Comparison of ENCODE assay signal across 8 cellular contexts in genomic region chr7:103447073-103447960, GRCh38. TPM values are rescaled to one million over a fixed set of nuclear protein-coding genes. Genes with fewer than 3 reads are reported as not detected.
DNase-seq lines count a peak whose midpoint lies in the region; ATAC-seq and TF ChIP-seq lines count a peak whose summit lies in the region.

No MANE protein-coding gene starts in this region.

- no peaks in the 10 kb centered on the region for H3K79me2 ChIP-seq in trophoblast cell (ENCODE audit: control insufficient read depth, insufficient read depth, low read length, poor library complexity)

- peak; percentile 59 for ATAC-seq in HG03066 (IDR thresholded peaks at IDR 0.05; ENCODE audit: low read depth, unreplicated experiment)
- ATAC-seq in HG03095 (IDR thresholded peaks at IDR 0.05; ENCODE audit: unreplicated experiment) = no peak

- H2BK5ac ChIP-seq in trophoblast cell (ENCODE audit: low read depth, low read length, poor library complexity) = no peak overlapping the region

- TF ChIP-seq CTCF in AG04450 (IDR thresholded peaks at IDR 0.05; ENCODE audit: low read depth, low read length) (peak; percentile 87), GM12874 (IDR thresholded peaks at IDR 0.05; ENCODE audit: insufficient read depth, low read depth, low read length) (peak; percentile 77), fibroblast of the aortic adventitia (IDR thresholded peaks at IDR 0.05; ENCODE audit: insufficient read depth, low read length) (peak; percentile 87)

- no peak overlapping the region for H3K9ac ChIP-seq in trophoblast cell (ENCODE audit: low read length)

- no peak overlapping the region for H3K4me2 ChIP-seq in trophoblast cell (ENCODE audit: low read length)

- H3K4me3 ChIP-seq in AG04450 (ENCODE audit: low read depth, low read length) (no peak overlapping the region), fibroblast of the aortic adventitia (ENCODE audit: low read depth, low read length) (no peak overlapping the region), trophoblast cell (ENCODE audit: low read depth, low read length) (no peak overlapping the region)

- H3K79me1 ChIP-seq in trophoblast cell (ENCODE audit: low read length) = no peaks in the 10 kb centered on the region

- WGBS in trophoblast cell (ENCODE audit: extremely low coverage, insufficient coverage, insufficient read length) = no CpG with 5 or more reads among the region's 17 CpGs

- peak; percentile 0 for DNase-seq in AG04450 (ENCODE audit: low read depth, low spot score)
- peak; percentile 76 for DNase-seq in NCI-H2196 (lab: John Stamatoyannopoulos, UW; ENCODE audit: unreplicated experiment)
- DNase-seq in activated CD4-positive, alpha-beta T cell treated with anti-CD3 and anti-CD28 coated beads, Interleukin-2, amount 50 U/mL, for 1 hour = peak; percentile 12
- DNase-seq in fibroblast of the aortic adventitia (ENCODE audit: low read depth) = peak; percentile 49
- DNase-seq in trophoblast cell = peak; percentile 46 to 71

- peaks cover 8 to 9% of the 10 kb centered on the region in 2 experiments for H3K4me1 ChIP-seq in trophoblast cell (ENCODE audit: control insufficient read depth in 1 of 2, insufficient read depth in 2 of 2, low read length in 2 of 2)

- H3K27me3 ChIP-seq in AG04450 (ENCODE audit: control insufficient read depth, insufficient read depth, low read length) = peaks cover 38% of the 10 kb centered on the region
- H3K27me3 ChIP-seq in trophoblast cell (ENCODE audit: insufficient read depth, low read length) = peaks cover 15% of the 10 kb centered on the region

- H3K23ac ChIP-seq in trophoblast cell (ENCODE audit: low read length) = no peak overlapping the region

- H2BK120ac ChIP-seq in trophoblast cell (ENCODE audit: insufficient read depth, low read length, poor library complexity) = no peak overlapping the region

- H4K8ac ChIP-seq in trophoblast cell (ENCODE audit: low read depth, low read length) = no peak overlapping the region

- H3K27ac ChIP-seq in AG04450 (ENCODE audit: low read depth, low read length) (no peak overlapping the region), trophoblast cell (ENCODE audit: low read depth, low read length) (no peak overlapping the region)

- no peak overlapping the region for H4K12ac ChIP-seq in trophoblast cell (ENCODE audit: low read depth, low read length)

- no peak overlapping the region for H4K91ac ChIP-seq in trophoblast cell (ENCODE audit: low read depth, low read length)

- CTCF ChIA-PET in AG04450 (lab: Charles Lee) = interaction anchor here (0.6 to 1.4 kb wide), 18 partner anchors 9 to 1997 kb away, joined by 3 to 13 read pairs (median 3); no protein-coding TSS in a partner anchor

- H3K9me3 ChIP-seq in AG04450 (ENCODE audit: control insufficient read depth, insufficient read depth, low read length) (no peaks in the 10 kb centered on the region; the same call in 1 of the 2 replicates), trophoblast cell (ENCODE audit: insufficient read depth, low read depth, low read length) (no peaks in the 10 kb centered on the region)

- POLR2A ChIA-PET in AG04450 (lab: Yijun Ruan, JAX) = no interaction called here

- no peak overlapping the region for H2BK12ac ChIP-seq in trophoblast cell (ENCODE audit: low read length)

- H3K36me3 ChIP-seq in trophoblast cell (ENCODE audit: control insufficient read depth in 1 of 2, insufficient read depth in 2 of 2, low read length in 2 of 2) = no peaks in the 10 kb centered on the region

- no peak overlapping the region for H3K14ac ChIP-seq in trophoblast cell (ENCODE audit: low read length)

- no peak overlapping the region for H3K4ac ChIP-seq in trophoblast cell (ENCODE audit: low read depth, low read length)

- H2AK5ac ChIP-seq in trophoblast cell (ENCODE audit: low read length) = no peak overlapping the region

- no peak overlapping the region for H2AFZ ChIP-seq in trophoblast cell (ENCODE audit: insufficient read depth, low read length, poor library complexity)

- no peak overlapping the region for H3K18ac ChIP-seq in trophoblast cell (ENCODE audit: low read length)

RNA-seq across cellular contexts. Expression of gene SLC26A5, which starts 1.3 kb away (rescaled TPM):
- not detected in 2 replicates for polyA plus RNA-seq in AG04450 (2011; rRNA removed)
- polyA minus RNA-seq in AG04450 (2011; rRNA and poly(A)+ RNA removed) = not detected in 2 replicates
- not detected in 2 replicates for total RNA-seq in fibroblast of the aortic adventitia (ENCODE audit: low replicate concordance)
- not detected in 2 replicates for polyA plus RNA-seq in trophoblast cell (2013)

Comparison
In these comparisons a context has a peak if more than half of its experiments do, and no peak if none do; other contexts are left out.
1. DNase-seq: peak in every context shown above with its lines; median percentile 76 in NCI-H2196; 58 in trophoblast cell; 49 in fibroblast of the aortic adventitia; 12 in activated CD4-positive, alpha-beta T cell treated with anti-CD3 and anti-CD28 coated beads, Interleukin-2, amount 50 U/mL, for 1 hour; 0 in AG04450.